22 cellular contexts compared by ENCODE assay signal in the genomic region with DNA sequence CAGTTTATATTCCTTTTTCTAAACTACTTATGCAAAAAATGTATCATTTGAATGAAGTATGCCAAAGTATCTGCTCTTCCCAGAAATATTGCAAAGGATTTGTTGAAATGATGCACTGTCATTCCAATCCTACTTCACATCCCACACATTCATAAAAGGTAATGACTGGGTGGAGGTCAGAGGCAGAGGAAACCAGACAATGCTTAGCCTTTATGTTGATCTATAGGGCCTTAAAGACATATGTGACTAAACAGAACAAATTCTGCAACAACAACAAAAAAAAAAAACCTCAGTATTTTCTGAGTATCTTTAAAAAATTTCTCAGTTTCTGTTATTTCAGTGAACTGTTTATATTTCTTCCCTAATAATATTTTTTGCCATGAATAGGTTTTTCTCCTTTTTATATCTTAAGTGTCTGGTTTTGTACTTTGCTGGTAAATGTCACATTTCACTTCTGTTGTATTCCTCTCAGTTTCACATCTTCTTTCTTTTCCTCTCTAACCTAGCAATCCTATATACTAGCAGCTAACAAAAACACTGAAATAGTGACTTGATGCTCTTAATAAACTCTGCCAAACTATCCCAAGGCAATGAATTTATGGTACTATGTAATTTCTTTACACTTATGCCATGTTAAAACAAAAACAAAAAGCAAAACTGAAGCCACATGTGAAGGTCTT.
A peak's percentile ranks its signal among the peaks of the same experiment; 100 is the strongest.
DNase-seq lines count a peak whose midpoint lies in the region; ATAC-seq and TF ChIP-seq lines count a peak whose summit lies in the region.
"Had no signal": no experiment of that assay in that cellular context is flagged by ENCODE, and none has a peak within 500 bp of the region (broad histone marks: within the 10 kb centered on the region; RNA-seq: fewer than 3 reads in every experiment).

No MANE protein-coding gene starts in this region.

- peaks cover 5% of the 10 kb centered on the region for H3K9me3 Mint-ChIP-seq in nephron
- H3K9me3 Mint-ChIP-seq: activated CD4-positive, alpha-beta T cell treated with anti-CD3 and anti-CD28 coated beads, Interleukin-2, amount 10 ng/mL, durations not matched to agents 24 days and 14 days; activated naive CD8-positive, alpha-beta T cell treated with anti-CD3 and anti-CD28 coated beads, Interleukin-2, amount 50 U/mL, for 24 hours had no signal

- DNase-seq in NCI-H146 treated with DMSO at 0.1 percent for 48 hours (lab: John Stamatoyannopoulos, UW; ENCODE audit: unreplicated experiment): no peak
- DNase-seq in NCI-H1436 treated with DMSO at 0.1 percent for 48 hours (lab: John Stamatoyannopoulos, UW): no peak
- DNase-seq in KBM-7: no peak
- DNase-seq: activated CD4-positive, alpha-beta T cell treated with anti-CD3 and anti-CD28 coated beads, Interleukin-2, amount 10 ng/mL, durations not matched to agents 24 days and 14 days; activated naive CD8-positive, alpha-beta T cell treated with anti-CD3 and anti-CD28 coated beads, Interleukin-2, amount 50 U/mL, for 24 hours; CD4-positive, alpha-beta memory T cell; DMS53; effector memory CD8-positive, alpha-beta T cell; Kasumi-1; kidney glomerular epithelial cell; mammary epithelial cell; NCI-H1105 treated with DMSO at 0.1 percent for 48 hours; NCI-H748 treated with DMSO at 0.1 percent for 48 hours; Right ventricle myocardium superior; T-helper 1 cell; upper lobe of right lung had no signal

- H3K27ac Mint-ChIP-seq in nephron: peak overlapping the region in 2 of 3 experiments; percentile 18 to 30
- H3K27ac Mint-ChIP-seq: activated CD4-positive, alpha-beta T cell treated with anti-CD3 and anti-CD28 coated beads, Interleukin-2, amount 10 ng/mL, durations not matched to agents 24 days and 14 days; activated naive CD8-positive, alpha-beta T cell treated with anti-CD3 and anti-CD28 coated beads, Interleukin-2, amount 50 U/mL, for 24 hours; brain; CD4-positive, alpha-beta memory T cell; effector memory CD8-positive, alpha-beta T cell had no signal

- H3K27me3 Mint-ChIP-seq in nephron (ENCODE audit: low read depth): no peaks in the 10 kb centered on the region
- H3K27me3 Mint-ChIP-seq: activated CD4-positive, alpha-beta T cell treated with anti-CD3 and anti-CD28 coated beads, Interleukin-2, amount 10 ng/mL, durations not matched to agents 24 days and 14 days; brain; CD4-positive, alpha-beta memory T cell; effector memory CD8-positive, alpha-beta T cell had no signal

- in situ Hi-C loops in KBM-7 (cut with MboI; ENCODE audit: low pct_unique_long_range_greater_than_20kb, low sequenced_read_pairs): no loop called here

- peaks cover 13% of the 10 kb centered on the region for H3K4me1 Mint-ChIP-seq in nephron
- H3K4me1 Mint-ChIP-seq: activated CD4-positive, alpha-beta T cell treated with anti-CD3 and anti-CD28 coated beads, Interleukin-2, amount 10 ng/mL, durations not matched to agents 24 days and 14 days; activated naive CD8-positive, alpha-beta T cell treated with anti-CD3 and anti-CD28 coated beads, Interleukin-2, amount 50 U/mL, for 24 hours; CD4-positive, alpha-beta memory T cell had no signal

- no peaks in the 10 kb centered on the region for H3K36me3 Mint-ChIP-seq in nephron (ENCODE audit: low read depth)
- H3K36me3 Mint-ChIP-seq: brain; CD4-positive, alpha-beta memory T cell had no signal

- no peak for TF ChIP-seq CTCF in nephron (IDR thresholded peaks at IDR 0.05; ENCODE audit: unreplicated experiment in 3 of 3)

- H3K4me3 Mint-ChIP-seq in nephron: no peak overlapping the region
- H3K4me3 Mint-ChIP-seq: activated CD4-positive, alpha-beta T cell treated with anti-CD3 and anti-CD28 coated beads, Interleukin-2, amount 10 ng/mL, durations not matched to agents 24 days and 14 days; activated naive CD8-positive, alpha-beta T cell treated with anti-CD3 and anti-CD28 coated beads, Interleukin-2, amount 50 U/mL, for 24 hours; brain; CD4-positive, alpha-beta memory T cell; effector memory CD8-positive, alpha-beta T cell had no signal

- ATAC-seq in GM18867 (IDR thresholded peaks at IDR 0.05; ENCODE audit: unreplicated experiment) (peak; percentile 73), GM21529 (IDR thresholded peaks at IDR 0.05; ENCODE audit: unreplicated experiment) (peak; percentile 90), HG03442 (IDR thresholded peaks at IDR 0.05; ENCODE audit: unreplicated experiment) (peak; percentile 53), HG03457 (IDR thresholded peaks at IDR 0.05; ENCODE audit: unreplicated experiment) (no peak)
- ATAC-seq: activated naive CD8-positive, alpha-beta T cell treated with anti-CD3 and anti-CD28 coated beads, Interleukin-2, amount 50 U/mL, for 24 hours; effector memory CD8-positive, alpha-beta T cell; upper lobe of right lung had no signal
